ENCODE assay signal across 14 cellular contexts in the genomic region with DNA sequence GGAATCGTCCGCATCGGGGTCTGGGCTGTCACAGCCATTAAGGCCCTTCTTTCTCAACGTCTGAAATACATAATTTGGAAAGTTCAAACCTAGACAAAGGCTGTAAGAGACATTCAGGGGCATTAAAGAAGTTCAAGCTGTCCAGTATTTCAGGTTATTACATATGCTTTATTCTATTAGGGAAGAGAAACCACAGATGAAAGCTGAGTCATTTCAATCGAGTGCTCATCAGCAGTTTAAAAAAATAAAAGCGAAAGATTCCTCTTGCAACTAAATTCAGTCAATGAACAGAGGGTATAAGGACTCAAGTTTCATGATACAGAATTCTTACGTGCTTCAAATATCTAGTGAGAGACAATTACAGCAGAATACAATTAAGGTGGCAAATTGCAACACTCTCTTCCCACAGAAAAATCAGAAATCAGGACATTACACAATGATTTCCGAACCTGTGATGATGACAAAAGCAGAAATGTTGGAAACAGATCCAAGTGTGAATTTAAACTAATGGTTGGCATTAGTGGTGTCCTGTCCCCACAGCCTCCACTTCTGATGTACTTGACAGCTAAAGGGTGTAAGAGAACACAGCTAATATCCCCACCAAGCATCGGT.
DNase-seq lines count a peak whose midpoint lies in the region; ATAC-seq and FAIRE-seq lines count a peak whose summit lies in the region.
"Had no signal": no experiment of that assay in that cellular context is flagged by ENCODE, and none has a peak within 500 bp of the region (broad histone marks: within the 10 kb centered on the region; RNA-seq: fewer than 3 reads in every experiment).

No MANE protein-coding gene starts in this region.

- CTCF ChIA-PET in naive thymus-derived CD4-positive, alpha-beta T cell (lab: Charles Lee), result no interaction called here

- H3K36me3 ChIP-seq in naive thymus-derived CD4-positive, alpha-beta T cell (ENCODE audit: control insufficient read depth in 2 of 3, insufficient read depth in 3 of 3, low read length in 3 of 3), result no peaks in the 10 kb centered on the region

- H3K27me3 ChIP-seq in naive thymus-derived CD4-positive, alpha-beta T cell (ENCODE audit: control insufficient read depth in 2 of 2, insufficient read depth in 2 of 2, low read length in 2 of 2), result peaks cover 0 to 3% of the 10 kb centered on the region in 2 donors
- H3K27me3 ChIP-seq: SJSA1 had no signal

- FAIRE-seq in GM18507 (lab: Jason Lieb, UNC), result peak; percentile 63

- ATAC-seq in HG02852 (IDR thresholded peaks at IDR 0.05; ENCODE audit: unreplicated experiment) (peak; percentile 48), GM21825 (IDR thresholded peaks at IDR 0.05; ENCODE audit: unreplicated experiment) (no peak)
- ATAC-seq in naive thymus-derived CD4-positive, alpha-beta T cell, result peak; percentile 54

- POLR2A ChIA-PET in naive thymus-derived CD4-positive, alpha-beta T cell (lab: Charles Lee), result no interaction called here

- no peaks in the 10 kb centered on the region for H3K4me1 ChIP-seq in naive thymus-derived CD4-positive, alpha-beta T cell (ENCODE audit: control insufficient read depth in 2 of 2, insufficient read depth in 2 of 2, low read length in 2 of 2)
- H3K4me1 ChIP-seq: SJSA1 had no signal

- DNase-seq in GM18507 (ENCODE audit: extremely low spot score, insufficient read length, low read depth), result no peak
- no peak for DNase-seq in naive thymus-derived CD4-positive, alpha-beta T cell
- DNase-seq in NCI-H446 treated with DMSO at 0.1 percent for 48 hours (lab: John Stamatoyannopoulos, UW), result no peak
- DNase-seq in activated T-cell treated with anti-CD3 and anti-CD28 coated beads for 4 hours, result no peak
- DNase-seq in NCI-H1694 (lab: John Stamatoyannopoulos, UW), result no peak
- DNase-seq: Calu3; cerebellar nuclear complex; NCI-H1930; nephron progenitor cell; stimulated activated CD4-positive, alpha-beta T cell treated with anti-CD3 and anti-CD28 coated beads, Interleukin-4, amount 100 ng/mL, for 4 hours had no signal

- H3K27ac ChIP-seq in angular gyrus (ENCODE audit: low read depth, low read length), result peak overlapping the region; percentile 29
- H3K27ac ChIP-seq in naive thymus-derived CD4-positive, alpha-beta T cell (ENCODE audit: low read depth, low read length), result no peak overlapping the region
- H3K27ac ChIP-seq: SJSA1 had no signal

- no peak overlapping the region for H3K4me3 ChIP-seq in naive thymus-derived CD4-positive, alpha-beta T cell (ENCODE audit: low read length)
- H3K4me3 ChIP-seq: SJSA1 had no signal

- H3K9me3 Mint-ChIP-seq in naive thymus-derived CD4-positive, alpha-beta T cell, result no peaks in the 10 kb centered on the region
- H3K9me3 Mint-ChIP-seq: nephron progenitor cell had no signal

- H3K4me3 Mint-ChIP-seq in naive thymus-derived CD4-positive, alpha-beta T cell, result no peak overlapping the region
- H3K4me3 Mint-ChIP-seq: nephron progenitor cell had no signal

- no peaks in the 10 kb centered on the region for H3K36me3 Mint-ChIP-seq in naive thymus-derived CD4-positive, alpha-beta T cell

- H3K27me3 Mint-ChIP-seq in naive thymus-derived CD4-positive, alpha-beta T cell, result peaks cover 0 to 28% (median 16%) of the 10 kb centered on the region in 5 donors

- intact Hi-C loops in naive thymus-derived CD4-positive, alpha-beta T cell (cut with micrococcal nuclease), result no loop called here

- no peaks in the 10 kb centered on the region for H3K9me3 ChIP-seq in naive thymus-derived CD4-positive, alpha-beta T cell (ENCODE audit: control insufficient read depth in 2 of 3, low read length in 3 of 3)
- H3K9me3 ChIP-seq: SJSA1 had no signal

- H3K4me1 Mint-ChIP-seq in naive thymus-derived CD4-positive, alpha-beta T cell, result peaks cover 0 to 8% (median 4%) of the 10 kb centered on the region in 7 donors

- no peak overlapping the region for H3K27ac Mint-ChIP-seq in naive thymus-derived CD4-positive, alpha-beta T cell
- H3K27ac Mint-ChIP-seq: nephron progenitor cell had no signal
